Comparison of ENCODE assay signal across 16 cellular contexts in genomic region chr4:26360864-26361263, GRCh38. TPM values are rescaled to one million over a fixed set of nuclear protein-coding genes. Genes with fewer than 3 reads are reported as not detected.
DNase-seq lines count a peak whose midpoint lies in the region; ATAC-seq and TF ChIP-seq lines count a peak whose summit lies in the region.
"Had no signal": no experiment of that assay in that cellular context is flagged by ENCODE, and none has a peak within 500 bp of the region (broad histone marks: within the 10 kb centered on the region; RNA-seq: fewer than 3 reads in every experiment).

No MANE protein-coding gene starts in this region.

- H2AFZ ChIP-seq in smooth muscle cell (ENCODE audit: low read depth) = no peak overlapping the region

- intact Hi-C loops in activated CD4-positive, alpha-beta memory T cell treated with anti-CD3 and anti-CD28 coated beads for 36 hours (cut with micrococcal nuclease) = no loop called here

- H3K27me3 Mint-ChIP-seq in activated CD4-positive, alpha-beta memory T cell treated with anti-CD3 and anti-CD28 coated beads, Interleukin-2, amount 10 ng/mL, durations not matched to agents 7 days and 5 days = no peaks in the 10 kb centered on the region
- no peaks in the 10 kb centered on the region for H3K27me3 Mint-ChIP-seq in activated CD4-positive, alpha-beta memory T cell treated with anti-CD3 and anti-CD28 coated beads for 36 hours
- H3K27me3 Mint-ChIP-seq in T-helper 17 cell = no peaks in the 10 kb centered on the region
- H3K27me3 Mint-ChIP-seq in endothelial cell (ENCODE audit: unreplicated experiment) = no peaks in the 10 kb centered on the region
- H3K27me3 Mint-ChIP-seq: CD8-positive, alpha-beta memory T cell; memory B cell had no signal

- no peaks in the 10 kb centered on the region for H3K9me3 Mint-ChIP-seq in activated CD4-positive, alpha-beta memory T cell treated with anti-CD3 and anti-CD28 coated beads, Interleukin-2, amount 10 ng/mL, durations not matched to agents 7 days and 5 days
- no peaks in the 10 kb centered on the region for H3K9me3 Mint-ChIP-seq in activated CD4-positive, alpha-beta memory T cell treated with anti-CD3 and anti-CD28 coated beads for 36 hours
- H3K9me3 Mint-ChIP-seq in endothelial cell (ENCODE audit: unreplicated experiment) = no peaks in the 10 kb centered on the region
- H3K9me3 Mint-ChIP-seq: CD8-positive, alpha-beta memory T cell; memory B cell had no signal

- CTCF ChIA-PET in activated CD4-positive, alpha-beta memory T cell treated with anti-CD3 and anti-CD28 coated beads, Interleukin-2, amount 10 ng/mL, durations not matched to agents 7 days and 5 days (lab: Charles Lee) = interaction anchor here (0.6 to 2.2 kb wide), 5 partner anchors 12 to 302 kb away, joined by 3 to 11 read pairs (median 3); no protein-coding TSS in a partner anchor
- CTCF ChIA-PET in activated CD4-positive, alpha-beta memory T cell treated with anti-CD3 and anti-CD28 coated beads for 36 hours (lab: Charles Lee) = interaction anchor here (1.0 kb wide), 2 partner anchors 8 to 29 kb away, joined by 3 read pairs; no protein-coding TSS in a partner anchor

- H3K27ac ChIP-seq in smooth muscle cell (ENCODE audit: low read depth) = peak overlapping the region; percentile 30
- H3K27ac ChIP-seq: vagina had no signal

- TF ChIP-seq CTCF in endothelial cell (IDR thresholded peaks at IDR 0.05; ENCODE audit: unreplicated experiment) (no peak), smooth muscle cell (IDR thresholded peaks at IDR 0.05; ENCODE audit: borderline replicate concordance, insufficient read depth, poor library complexity, severe bottlenecking) (no peak)

- H3K4me1 ChIP-seq in smooth muscle cell (ENCODE audit: low read depth) = peaks cover 3% of the 10 kb centered on the region

- peak overlapping the region; percentile 69 for H3K27ac Mint-ChIP-seq in activated CD4-positive, alpha-beta memory T cell treated with anti-CD3 and anti-CD28 coated beads, Interleukin-2, amount 10 ng/mL, durations not matched to agents 7 days and 5 days
- no peak overlapping the region for H3K27ac Mint-ChIP-seq in activated CD4-positive, alpha-beta memory T cell treated with anti-CD3 and anti-CD28 coated beads for 36 hours
- H3K27ac Mint-ChIP-seq in T-helper 17 cell = peak overlapping the region; percentile 85
- no peak overlapping the region for H3K27ac Mint-ChIP-seq in endothelial cell (ENCODE audit: unreplicated experiment)
- H3K27ac Mint-ChIP-seq: memory B cell had no signal

- H3K27me3 ChIP-seq in smooth muscle cell (ENCODE audit: low read depth) = no peaks in the 10 kb centered on the region
- H3K27me3 ChIP-seq: vagina had no signal

- peaks cover 100% of the 10 kb centered on the region for H3K79me2 ChIP-seq in smooth muscle cell (ENCODE audit: low read depth)

- H3F3A ChIP-seq in smooth muscle cell (ENCODE audit: low read depth) = peaks cover 9% of the 10 kb centered on the region

- no peak for DNase-seq in activated CD4-positive, alpha-beta memory T cell treated with anti-CD3 and anti-CD28 coated beads, Interleukin-2, amount 10 ng/mL, durations not matched to agents 7 days and 5 days
- no peak for DNase-seq in activated CD4-positive, alpha-beta memory T cell treated with anti-CD3 and anti-CD28 coated beads for 36 hours
- DNase-seq in T-helper 17 cell = no peak
- peak; percentile 15 for DNase-seq in endothelial cell (ENCODE audit: low spot score)
- DNase-seq in smooth muscle cell (lab: John Stamatoyannopoulos, UW; ENCODE audit: unreplicated experiment) = no peak
- DNase-seq in activated gamma-delta T cell treated with Interleukin-2 at 50 U/mL for 16 hours = no peak
- no peak for DNase-seq in hippocampal formation (lab: John Stamatoyannopoulos, UW)
- DNase-seq: ACHN; CD8-positive, alpha-beta memory T cell; DND-41; effector CD8-positive, alpha-beta T cell; NCI-H1436 treated with DMSO at 0.1 percent for 48 hours; SW 1271 had no signal

- H3K4me3 Mint-ChIP-seq in activated CD4-positive, alpha-beta memory T cell treated with anti-CD3 and anti-CD28 coated beads, Interleukin-2, amount 10 ng/mL, durations not matched to agents 7 days and 5 days = peak overlapping the region; percentile 18
- no peak overlapping the region for H3K4me3 Mint-ChIP-seq in activated CD4-positive, alpha-beta memory T cell treated with anti-CD3 and anti-CD28 coated beads for 36 hours
- H3K4me3 Mint-ChIP-seq in T-helper 17 cell = peak overlapping the region; percentile 73
- H3K4me3 Mint-ChIP-seq in endothelial cell (ENCODE audit: unreplicated experiment) = no peak overlapping the region
- H3K4me3 Mint-ChIP-seq: memory B cell had no signal

- WGBS in smooth muscle cell (ENCODE audit: low lambda C conversion rate) = 73% methylated on average over 5 of the region's 5 CpGs

- H3K36me3 Mint-ChIP-seq in activated CD4-positive, alpha-beta memory T cell treated with anti-CD3 and anti-CD28 coated beads, Interleukin-2, amount 10 ng/mL, durations not matched to agents 7 days and 5 days (ENCODE audit: low read depth) = peaks cover 17% of the 10 kb centered on the region
- H3K36me3 Mint-ChIP-seq in activated CD4-positive, alpha-beta memory T cell treated with anti-CD3 and anti-CD28 coated beads for 36 hours = peaks cover 9% of the 10 kb centered on the region
- H3K36me3 Mint-ChIP-seq in T-helper 17 cell (ENCODE audit: low read depth) = no peaks in the 10 kb centered on the region
- no peaks in the 10 kb centered on the region for H3K36me3 Mint-ChIP-seq in endothelial cell (ENCODE audit: low read depth, unreplicated experiment)

- no peak overlapping the region for H3K4me3 ChIP-seq in smooth muscle cell
- H3K4me3 ChIP-seq: vagina had no signal

- H3K36me3 ChIP-seq in smooth muscle cell (ENCODE audit: low read depth) = no peaks in the 10 kb centered on the region
- H3K36me3 ChIP-seq: vagina had no signal

- peaks cover 100% of the 10 kb centered on the region for H4K20me1 ChIP-seq in smooth muscle cell (ENCODE audit: low read depth)

- POLR2A ChIA-PET in activated CD4-positive, alpha-beta memory T cell treated with anti-CD3 and anti-CD28 coated beads, Interleukin-2, amount 10 ng/mL, durations not matched to agents 7 days and 5 days (lab: Charles Lee) = interaction anchor here (0.7 to 2.6 kb wide), 6 partner anchors 9 to 422 kb away, joined by 3 to 17 read pairs (median 3); no protein-coding TSS in a partner anchor
- POLR2A ChIA-PET in activated CD4-positive, alpha-beta memory T cell treated with anti-CD3 and anti-CD28 coated beads for 36 hours (lab: Charles Lee) = no interaction called here

- ATAC-seq in T-helper 17 cell (no peak), GM21717 (IDR thresholded peaks at IDR 0.05; ENCODE audit: unreplicated experiment) (no peak)

- H3K4me2 ChIP-seq in smooth muscle cell = peak overlapping the region; percentile 4

- no peaks in the 10 kb centered on the region for H3K9me3 ChIP-seq in T-helper 17 cell (ENCODE audit: control insufficient read depth, low read length, poor library complexity, severe bottlenecking)
- no peaks in the 10 kb centered on the region for H3K9me3 ChIP-seq in smooth muscle cell (replicated peaks; ENCODE audit: low read depth)
- H3K9me3 ChIP-seq: vagina had no signal

- H3K4me1 Mint-ChIP-seq in activated CD4-positive, alpha-beta memory T cell treated with anti-CD3 and anti-CD28 coated beads, Interleukin-2, amount 10 ng/mL, durations not matched to agents 7 days and 5 days = peaks cover 49% of the 10 kb centered on the region
- H3K4me1 Mint-ChIP-seq in activated CD4-positive, alpha-beta memory T cell treated with anti-CD3 and anti-CD28 coated beads for 36 hours (ENCODE audit: low read depth) = peaks cover 32% of the 10 kb centered on the region
- H3K4me1 Mint-ChIP-seq in T-helper 17 cell (peaks cover 24% of the 10 kb centered on the region), endothelial cell (ENCODE audit: unreplicated experiment) (peaks cover 4% of the 10 kb centered on the region)

- no peak overlapping the region for H3K9ac ChIP-seq in smooth muscle cell (ENCODE audit: low read depth)

RNA-seq across cellular contexts. Expression of gene RBPJ, which starts 40.0 kb away (rescaled TPM):
- 100 to 1,000 TPM; 137 to 144 TPM for total RNA-seq in activated CD4-positive, alpha-beta memory T cell treated with anti-CD3 and anti-CD28 coated beads, Interleukin-2, amount 10 ng/mL, durations not matched to agents 7 days and 5 days
- 100 to 1,000 TPM; 262 to 269 TPM for total RNA-seq in activated CD4-positive, alpha-beta memory T cell treated with anti-CD3 and anti-CD28 coated beads for 36 hours
- total RNA-seq in T-helper 17 cell (10 to 100 TPM; 77.9 to 88.3 TPM), endothelial cell (ENCODE audit: unreplicated experiment) (47.9 TPM), smooth muscle cell (96.9 and 183 TPM in 2 replicates)
- 135 and 137 TPM in 2 replicates for polyA plus RNA-seq in smooth muscle cell

Comparison
In these comparisons a context has a peak if more than half of its experiments do, and no peak if none do; other contexts are left out.
1. H3K27ac Mint-ChIP-seq: peak in activated CD4-positive, alpha-beta memory T cell treated with anti-CD3 and anti-CD28 coated beads, Interleukin-2, amount 10 ng/mL, durations not matched to agents 7 days and 5 days (single experiment) and T-helper 17 cell (single experiment); none in activated CD4-positive, alpha-beta memory T cell treated with anti-CD3 and anti-CD28 coated beads for 36 hours (single experiment) and endothelial cell (single experiment).
2. H3K4me3 Mint-ChIP-seq: peak in activated CD4-positive, alpha-beta memory T cell treated with anti-CD3 and anti-CD28 coated beads, Interleukin-2, amount 10 ng/mL, durations not matched to agents 7 days and 5 days (single experiment) and T-helper 17 cell (single experiment); none in activated CD4-positive, alpha-beta memory T cell treated with anti-CD3 and anti-CD28 coated beads for 36 hours (single experiment) and endothelial cell (single experiment).